ENCODE assay signal across 8 cellular contexts in the genomic region with DNA sequence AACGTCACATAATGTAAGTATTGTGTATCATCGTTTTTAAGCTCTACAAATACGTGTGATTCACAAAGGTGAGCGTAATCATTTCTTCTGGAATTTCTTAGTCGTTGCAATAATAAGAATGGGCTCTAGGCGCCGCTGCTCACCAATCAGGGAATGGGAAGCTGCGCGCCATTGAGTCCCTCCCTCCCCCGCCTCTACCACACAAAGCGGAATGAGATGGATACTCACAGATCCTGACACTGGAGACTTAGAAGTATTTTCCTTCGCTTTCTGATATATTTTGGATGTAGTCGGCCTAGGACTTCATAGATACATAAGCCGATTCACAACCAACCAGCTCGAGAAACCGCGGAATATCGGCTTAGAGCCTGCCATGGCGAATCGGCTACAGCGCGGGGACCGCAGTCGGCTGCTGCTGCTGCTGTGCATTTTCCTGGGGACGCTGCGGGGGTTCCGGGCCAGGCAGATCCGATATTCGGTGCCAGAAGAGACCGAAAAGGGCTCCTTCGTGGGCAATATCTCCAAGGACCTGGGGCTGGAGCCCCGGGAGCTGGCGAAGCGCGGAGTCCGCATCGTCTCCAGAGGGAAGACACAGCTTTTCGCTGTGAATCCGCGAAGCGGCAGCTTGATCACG. TPM values are rescaled to one million over a fixed set of nuclear protein-coding genes. Genes with fewer than 3 reads are reported as not detected.
A peak's percentile ranks its signal among the peaks of the same experiment; 100 is the strongest.
DNase-seq lines count a peak whose midpoint lies in the region; ATAC-seq, FAIRE-seq and TF ChIP-seq lines count a peak whose summit lies in the region.

A gene (plus strand): TSS at position 197 of the 634 bp plus-strand sequence. CDS start 177 bp downstream, at position 374.

- TF ChIP-seq CTCF in brain microvascular endothelial cell (IDR thresholded peaks at IDR 0.05; ENCODE audit: low read depth, low read length, missing control alignments) = peak; percentile 74
- peak; percentile 46 for TF ChIP-seq CTCF in kidney epithelial cell (IDR thresholded peaks at IDR 0.05; ENCODE audit: insufficient read depth, low read length, poor library complexity, severe bottlenecking)
- TF ChIP-seq CTCF in D721Med (IDR thresholded peaks at IDR 0.05; ENCODE audit: insufficient read depth, missing control alignments) = no peak

- peak within 1 kb of the TSS; percentile 92 for H2AFZ ChIP-seq in ACC112 (ENCODE audit: low read length, unreplicated experiment)

- no peaks in the 10 kb centered on the region for H3K4me1 ChIP-seq in ACC112 (ENCODE audit: control insufficient read depth, insufficient read depth, low read length, unreplicated experiment)

- H3K4me3 ChIP-seq in ACC112 (ENCODE audit: low read depth, low read length) (peak within 1 kb of the TSS; percentile 85), brain microvascular endothelial cell (ENCODE audit: low read depth, low read length) (peak within 1 kb of the TSS; percentile 62), kidney epithelial cell (ENCODE audit: low read depth, low read length) (peak within 1 kb of the TSS; percentile 42)

- H3K27ac ChIP-seq in ACC112 (ENCODE audit: low read depth, low read length) = no peak within 1 kb of the TSS
- no peak within 1 kb of the TSS for H3K27ac ChIP-seq in brain microvascular endothelial cell

- no peak for ATAC-seq in GM19328 (IDR thresholded peaks at IDR 0.05; ENCODE audit: unreplicated experiment)

- H3K27me3 ChIP-seq in ACC112 (ENCODE audit: insufficient read depth, low read length) (peaks cover 74% of the 10 kb centered on the region), brain microvascular endothelial cell (replicated peaks) (no peaks in the 10 kb centered on the region), kidney epithelial cell (ENCODE audit: control insufficient read depth, insufficient read depth, low read length) (peaks cover 19% of the 10 kb centered on the region)

- no peaks in the 10 kb centered on the region for H3K79me2 ChIP-seq in ACC112 (ENCODE audit: control insufficient read depth, insufficient read depth, low read length, unreplicated experiment)

- in situ Hi-C loops in brain microvascular endothelial cell (cut with HindIII; ENCODE audit: low pct_ligation_motif_present, low sequenced_read_pairs) = loop anchor here (25.0 kb wide), 1 partner anchor 91 kb away; no protein-coding TSS in a partner anchor

- peak; percentile 73 for FAIRE-seq in GM19239 (lab: Jason Lieb, UNC)
- no peak for FAIRE-seq in D721Med (lab: Jason Lieb, UNC)

- H3K36me3 ChIP-seq in ACC112 (ENCODE audit: insufficient read depth, low read length) (no peaks in the 10 kb centered on the region), brain microvascular endothelial cell (replicated peaks) (no peaks in the 10 kb centered on the region), kidney epithelial cell (ENCODE audit: control insufficient read depth, insufficient read depth, low read length) (peaks cover 1% of the 10 kb centered on the region)

- DNase-seq in GM19239 (ENCODE audit: insufficient read length, low spot score) (peak; percentile 48), NAMALWA (ENCODE audit: low spot score) (peak; percentile 50), brain microvascular endothelial cell (peak; percentile 60), kidney epithelial cell (ENCODE audit: low read depth) (no peak), stromal cell of bone marrow (ENCODE audit: low read depth) (peak; percentile 47), D721Med (ENCODE audit: insufficient read length, low spot score) (no peak)

RNA-seq across cellular contexts. Expression of the gene that starts here (rescaled TPM):
- 6.7 and 7.4 TPM in 2 replicates for total RNA-seq in kidney epithelial cell

Comparison
In these comparisons a context has a peak if more than half of its experiments do, and no peak if none do; other contexts are left out.
1. DNase-seq: peak in GM19239 (single experiment), NAMALWA (single experiment), brain microvascular endothelial cell (single experiment) and stromal cell of bone marrow (single experiment); none in kidney epithelial cell (single experiment) and D721Med (single experiment).
2. Peak in every context shown above with its lines, with median percentiles within 50 percentile points of each other: H3K4me3 ChIP-seq.